Comparison of ENCODE assay signal across 13 cellular contexts in genomic region chr22:18154821-18155390, GRCh38. TPM values are rescaled to one million over a fixed set of nuclear protein-coding genes. Genes with fewer than 3 reads are reported as not detected.
"Had no signal": no experiment of that assay in that cellular context is flagged by ENCODE, and none has a peak within 500 bp of the region (broad histone marks: within the 10 kb centered on the region; RNA-seq: fewer than 3 reads in every experiment).

No MANE protein-coding gene starts in this region.

- ATAC-seq: activated naive CD4-positive, alpha-beta T cell treated with anti-CD3 and anti-CD28 coated beads, Interleukin-2, amount 50 U/mL, for 72 hours had no signal

- H3K9me3 ChIP-seq: esophagus squamous epithelium, sigmoid colon, stomach, thoracic aorta had no signal

- H3K4me3 ChIP-seq: esophagus squamous epithelium, sigmoid colon, stomach, thoracic aorta had no signal

- H3K27me3 Mint-ChIP-seq: activated B cell treated with CpG ODN at 0.5 μM for 24 hours had no signal

- DNase-seq: activated B cell treated with CpG ODN at 0.5 μM for 24 hours; activated CD4-positive, alpha-beta T cell treated with anti-CD3 and anti-CD28 coated beads, Interleukin-2, amount 50 U/mL, for 4 hours; esophagus squamous epithelium; foreskin fibroblast; immature natural killer cell; nephron progenitor cell; sigmoid colon; stimulated activated CD4-positive, alpha-beta T cell treated with anti-CD3 and anti-CD28 coated beads, Interleukin-4, amount 100 ng/mL, for 1 hour; stimulated activated CD8-positive, alpha-beta memory T cell treated with anti-CD3 and anti-CD28 coated beads, Interleukin-4, amount 100 ng/mL, for 48 hours; stomach; SW 1271 had no signal

- H3K4me3 Mint-ChIP-seq: activated B cell treated with CpG ODN at 0.5 μM for 24 hours, immature natural killer cell, nephron progenitor cell had no signal

- H3K36me3 ChIP-seq: sigmoid colon, thoracic aorta had no signal

- H3K9me3 Mint-ChIP-seq: activated B cell treated with CpG ODN at 0.5 μM for 24 hours; activated naive CD4-positive, alpha-beta T cell treated with anti-CD3 and anti-CD28 coated beads, Interleukin-2, amount 50 U/mL, for 72 hours; immature natural killer cell had no signal

- H3K27me3 ChIP-seq: esophagus squamous epithelium, sigmoid colon, stomach had no signal

- H3K27ac Mint-ChIP-seq: activated B cell treated with CpG ODN at 0.5 μM for 24 hours, nephron progenitor cell had no signal

- H3K27ac ChIP-seq: esophagus squamous epithelium, sigmoid colon, stomach, thoracic aorta had no signal

RNA-seq across cellular contexts. Expression of gene TUBA8, which starts 44.3 kb away (rescaled TPM):
- total RNA-seq: stomach had no signal
